ENCODE assay signal across 8 cellular contexts in genomic region chr2:1675633-1676032, GRCh38.
DNase-seq lines count a peak whose midpoint lies in the region; ATAC-seq and TF ChIP-seq lines count a peak whose summit lies in the region.
"Had no signal": no experiment of that assay in that cellular context is flagged by ENCODE, and none has a peak within 500 bp of the region (broad histone marks: within the 10 kb centered on the region; RNA-seq: fewer than 3 reads in every experiment).

No MANE protein-coding gene starts in this region.

- TF ChIP-seq CTCF in tibial nerve (IDR thresholded peaks at IDR 0.05): peak in 1 of 5 experiments; percentile 27

- intact Hi-C loops in left colon (cut with DNase I, micrococcal nuclease): loop anchor here in 1 of 2 donors (10.0 kb wide), 1 partner anchor 69 kb away; the partner anchor contains the start of gene PXDN

- peaks cover 0 to 7% (median 0%) of the 10 kb centered on the region in 4 donors for H3K4me1 ChIP-seq in tibial nerve

- 44 to 52% methylated on average over 8 of the region's 8 CpGs for WGBS in tibial nerve, 2 donors

- ATAC-seq in left colon (peak; percentile 26), HG03432 (IDR thresholded peaks at IDR 0.05; ENCODE audit: unreplicated experiment) (no peak)

- H3K27ac ChIP-seq in tibial nerve: peak overlapping the region in 1 of 4 donors; percentile 29

- H3K36me3 ChIP-seq in tibial nerve: peaks cover 0 to 96% (median 0%) of the 10 kb centered on the region in 3 donors

- DNase-seq in HT-29 (ENCODE audit: low spot score): peak; percentile 29
- peak; percentile 40 for DNase-seq in brain pericyte (ENCODE audit: low read depth, low spot score)
- peak in 1 of 2 donors; percentile 70 for DNase-seq in left colon
- DNase-seq in tibial nerve (ENCODE audit: low spot score in 2 of 2): peak; percentile 38 to 58
- DNase-seq in NCI-H128 (lab: John Stamatoyannopoulos, UW; ENCODE audit: unreplicated experiment): no peak
- DNase-seq in NOMO-1 treated with DMSO at 0.1 percent for 48 hours (lab: John Stamatoyannopoulos, UW; ENCODE audit: unreplicated experiment): no peak
- DNase-seq: NCI-H1417 had no signal

- no peak for TF ChIP-seq EP300 in tibial nerve (IDR thresholded peaks at IDR 0.05)

- H3K27me3 ChIP-seq in tibial nerve: no peaks in the 10 kb centered on the region

- H3K9me3 ChIP-seq in tibial nerve: no peaks in the 10 kb centered on the region

- H3K4me3 ChIP-seq in tibial nerve: no peak overlapping the region

- no peak for TF ChIP-seq POLR2A in tibial nerve (IDR thresholded peaks at IDR 0.05)

Comparison
In these comparisons a context has a peak if more than half of its experiments do, and no peak if none do; other contexts are left out.
1. DNase-seq: peak in HT-29 (single experiment), brain pericyte (single experiment) and tibial nerve (2 of 2); none in NCI-H128 (single experiment) and NOMO-1 treated with DMSO at 0.1 percent for 48 hours (single experiment).